Comparison of ENCODE assay signal across 16 cellular contexts in genomic region chr12:89762498-89763170, GRCh38. TPM values are rescaled to one million over a fixed set of nuclear protein-coding genes. Genes with fewer than 3 reads are reported as not detected.
DNase-seq lines count a peak whose midpoint lies in the region; ATAC-seq and TF ChIP-seq lines count a peak whose summit lies in the region.
"Had no signal": no experiment of that assay in that cellular context is flagged by ENCODE, and none has a peak within 500 bp of the region (broad histone marks: within the 10 kb centered on the region; RNA-seq: fewer than 3 reads in every experiment).

No MANE protein-coding gene starts in this region.

- peak; percentile 54 for ATAC-seq in HG03159 (IDR thresholded peaks at IDR 0.05; ENCODE audit: unreplicated experiment)
- ATAC-seq in PC-3 = peak; percentile 39
- ATAC-seq in natural killer cell = peak; percentile 83 to 93 (median 86)
- no peak for ATAC-seq in HG03469 (IDR thresholded peaks at IDR 0.05; ENCODE audit: unreplicated experiment)
- ATAC-seq in CD4-positive, alpha-beta T cell (ENCODE audit: poor library complexity) = no peak
- ATAC-seq: psoas muscle, SK-N-SH treated with all-trans-retinoic acid at 6 μM for 48 hours had no signal

- POLR2A ChIA-PET in PC-3 (lab: Charles Lee; ENCODE audit: unreplicated experiment) = no interaction called here
- POLR2A ChIA-PET in CD4-positive, alpha-beta T cell (lab: Charles Lee) = interaction anchor here (0.6 to 1.4 kb wide), 2 partner anchors 53 to 167 kb away, joined by 3 to 4 read pairs; no protein-coding TSS in a partner anchor

- H3K27me3 ChIP-seq in PC-3 (ENCODE audit: low read length) (no peaks in the 10 kb centered on the region), transverse colon (no peaks in the 10 kb centered on the region)
- no peaks in the 10 kb centered on the region for H3K27me3 ChIP-seq in CD4-positive, alpha-beta T cell (ENCODE audit: control insufficient read depth, insufficient read depth, low read length)
- H3K27me3 ChIP-seq: tibial artery had no signal

- no peaks in the 10 kb centered on the region for H3K9me2 ChIP-seq in PC-3 (replicated peaks; ENCODE audit: low read length)

- H3K9me3 ChIP-seq in PC-3 (ENCODE audit: low read length) = no peaks in the 10 kb centered on the region
- no peaks in the 10 kb centered on the region for H3K9me3 ChIP-seq in transverse colon
- H3K9me3 ChIP-seq in CD4-positive, alpha-beta T cell (ENCODE audit: control insufficient read depth, low read length) = no peaks in the 10 kb centered on the region
- H3K9me3 ChIP-seq: psoas muscle, tibial artery had no signal

- no peaks in the 10 kb centered on the region for H3K27me3 Mint-ChIP-seq in natural killer cell (ENCODE audit: low read depth in 2 of 2)
- H3K27me3 Mint-ChIP-seq in CD4-positive, alpha-beta T cell = no peaks in the 10 kb centered on the region
- H3K27me3 Mint-ChIP-seq: activated naive CD8-positive, alpha-beta T cell treated with anti-CD3 and anti-CD28 coated beads, Interleukin-2, amount 10 ng/mL, durations not matched to agents 7 days and 5 days had no signal

- no peaks in the 10 kb centered on the region for H4K20me1 ChIP-seq in PC-3 (ENCODE audit: low read length)

- H3K4me3 ChIP-seq in GM12865 (ENCODE audit: low read depth, low read length) (no peak overlapping the region), PC-3 (ENCODE audit: low read length) (no peak overlapping the region), transverse colon (no peak overlapping the region)
- H3K4me3 ChIP-seq: GM23248, psoas muscle, tibial artery had no signal

- no peak for TF ChIP-seq POLR2A in transverse colon (IDR thresholded peaks at IDR 0.05)

- no peaks in the 10 kb centered on the region for H3K36me3 Mint-ChIP-seq in natural killer cell
- H3K36me3 Mint-ChIP-seq in CD4-positive, alpha-beta T cell (ENCODE audit: low read depth) = no peaks in the 10 kb centered on the region

- H3K36me3 ChIP-seq in PC-3 (ENCODE audit: low read depth, low read length) (no peaks in the 10 kb centered on the region), transverse colon (no peaks in the 10 kb centered on the region)
- H3K36me3 ChIP-seq: tibial artery, WERI-Rb-1 had no signal

- H2AFZ ChIP-seq in PC-3 (ENCODE audit: low read length) = no peak overlapping the region
- H2AFZ ChIP-seq: GM23248 had no signal

- TF ChIP-seq EP300 in transverse colon (IDR thresholded peaks at IDR 0.05; ENCODE audit: low read depth) = no peak

- H3K27ac ChIP-seq in PC-3 (ENCODE audit: low read length) = peak overlapping the region; percentile 73
- no peak overlapping the region for H3K27ac ChIP-seq in transverse colon
- no peak overlapping the region for H3K27ac ChIP-seq in CD4-positive, alpha-beta T cell (ENCODE audit: low read depth, low read length)
- H3K27ac ChIP-seq: GM23248, psoas muscle, tibial artery, WERI-Rb-1 had no signal

- intact Hi-C loops in PC-3 (cut with micrococcal nuclease) = loop anchor here (5.0 kb wide), 1 partner anchor 55 kb away; no protein-coding TSS in a partner anchor
- intact Hi-C loops in natural killer cell (cut with micrococcal nuclease) = loop anchor here (1.0 to 2.0 kb wide), 3 partner anchors 53 to 118 kb away; no protein-coding TSS in a partner anchor
- intact Hi-C loops in transverse colon (cut with DNase I; ENCODE audit: low total_unique reads) = no loop called here
- intact Hi-C loops in CD4-positive, alpha-beta T cell (cut with DNase I, micrococcal nuclease) = loop anchor here (5.0 to 10.0 kb wide), 2 partner anchors 102 to 185 kb away; no protein-coding TSS in a partner anchor

- DNase-seq in GM12865 (ENCODE audit: low read depth) (peak; percentile 27), PC-3 (peak; percentile 88), natural killer cell (no peak), transverse colon (no peak), COR-L47 (lab: John Stamatoyannopoulos, UW) (no peak)
- no peak for DNase-seq in CD4-positive, alpha-beta T cell
- DNase-seq: activated naive CD8-positive, alpha-beta T cell treated with anti-CD3 and anti-CD28 coated beads, Interleukin-2, amount 10 ng/mL, durations not matched to agents 7 days and 5 days; central memory CD4-positive, alpha-beta T cell; GM23248; kidney; psoas muscle; tibial artery; WERI-Rb-1 had no signal

- H3F3A ChIP-seq in PC-3 (ENCODE audit: low read length, unreplicated experiment) = peaks cover 3% of the 10 kb centered on the region

- H3K27ac Mint-ChIP-seq in natural killer cell = peak overlapping the region; percentile 88 to 89
- no peak overlapping the region for H3K27ac Mint-ChIP-seq in CD4-positive, alpha-beta T cell
- H3K27ac Mint-ChIP-seq: activated naive CD8-positive, alpha-beta T cell treated with anti-CD3 and anti-CD28 coated beads, Interleukin-2, amount 10 ng/mL, durations not matched to agents 7 days and 5 days had no signal

- H3K9ac ChIP-seq in PC-3 (ENCODE audit: low read length) = peak overlapping the region; percentile 29
- H3K9ac ChIP-seq: GM23248 had no signal

- H3K4me3 Mint-ChIP-seq in natural killer cell = peak overlapping the region; percentile 67
- H3K4me3 Mint-ChIP-seq in CD4-positive, alpha-beta T cell = no peak overlapping the region
- H3K4me3 Mint-ChIP-seq: activated naive CD8-positive, alpha-beta T cell treated with anti-CD3 and anti-CD28 coated beads, Interleukin-2, amount 10 ng/mL, durations not matched to agents 7 days and 5 days had no signal

- WGBS in transverse colon (ENCODE audit: low coverage in 1 of 2), 2 donors = 65 to 79% methylated on average over 4 of the region's 4 CpGs

- CTCF ChIA-PET in PC-3 (lab: Charles Lee) = no interaction called here
- CTCF ChIA-PET in CD4-positive, alpha-beta T cell (lab: Charles Lee) = interaction anchor here (1.2 kb wide), 1 partner anchor 54 kb away, joined by 3 read pairs; the partner anchor contains the start of gene ATP2B1

- no peak for TF ChIP-seq CTCF in GM12865 (IDR thresholded peaks at IDR 0.05; ENCODE audit: insufficient read depth, low read depth, low read length, missing control alignments)
- no peak for TF ChIP-seq CTCF in PC-3 (conservative IDR thresholded peaks at IDR 0.05; ENCODE audit: low read depth, low read length)
- TF ChIP-seq CTCF in natural killer cell (IDR thresholded peaks at IDR 0.05) = no peak
- TF ChIP-seq CTCF in transverse colon (IDR thresholded peaks at IDR 0.05) = no peak
- no peak for TF ChIP-seq CTCF in CD4-positive, alpha-beta T cell (IDR thresholded peaks at IDR 0.05)

- in situ Hi-C loops in transverse colon (cut with MboI; ENCODE audit: low pct_ligation_motif_present in 1 of 4, low pct_unique_long_range_greater_than_20kb in 1 of 4, low sequenced_read_pairs in 3 of 4) = no loop called here

- peaks cover 39 to 51% of the 10 kb centered on the region in 2 donors for H3K4me1 Mint-ChIP-seq in natural killer cell
- H3K4me1 Mint-ChIP-seq in CD4-positive, alpha-beta T cell (ENCODE audit: low read depth) = peaks cover 67% of the 10 kb centered on the region

- peak overlapping the region; percentile 68 for H3K4me2 ChIP-seq in PC-3 (ENCODE audit: low read length)

- BruUV-seq in PC-3 (replicated peaks; lab: Mats Ljungman, UMichigan) = no TSS peak

- peaks cover 42% of the 10 kb centered on the region for H3K4me1 ChIP-seq in PC-3 (ENCODE audit: insufficient read depth, low read length)
- H3K4me1 ChIP-seq in transverse colon = peaks cover 0 to 4% (median 0%) of the 10 kb centered on the region in 4 donors
- H3K4me1 ChIP-seq: psoas muscle, tibial artery had no signal

- no peaks in the 10 kb centered on the region for H3K79me2 ChIP-seq in PC-3 (ENCODE audit: low read length)

- H3K9me3 Mint-ChIP-seq in natural killer cell = peaks cover 0 to 2% of the 10 kb centered on the region in 2 donors
- peaks cover 3% of the 10 kb centered on the region for H3K9me3 Mint-ChIP-seq in CD4-positive, alpha-beta T cell

RNA-seq across cellular contexts. Expression of gene ATP2B1, which starts 54.0 kb away (rescaled TPM):
- total RNA-seq in PC-3 (2014; rRNA removed) (48.5 and 61.9 TPM in 2 replicates), natural killer cell (10 to 100 TPM; 87.8 to 97.6 (median 97.3) TPM), transverse colon (100 to 1,000 TPM in 2 of 4 donors, 10 to 100 TPM in 2; 52.7 to 235 (median 104) TPM)
- 100 to 1,000 TPM in 1 of 2 experiments, 10 to 100 TPM in 1; 98.2 to 100 TPM for total RNA-seq in CD4-positive, alpha-beta T cell

Comparison
In these comparisons a context has a peak if more than half of its experiments do, and no peak if none do; other contexts are left out.
1. DNase-seq: peak in GM12865 (single experiment) and PC-3 (single experiment); none in natural killer cell (single experiment), transverse colon (single experiment), COR-L47 (single experiment) and CD4-positive, alpha-beta T cell (0 of 10).
2. ATAC-seq: peak in HG03159 (single experiment), PC-3 (single experiment) and natural killer cell (3 of 3); none in HG03469 (single experiment) and CD4-positive, alpha-beta T cell (single experiment).